ENCODE assay signal across 1 cellular context in the genomic region with DNA sequence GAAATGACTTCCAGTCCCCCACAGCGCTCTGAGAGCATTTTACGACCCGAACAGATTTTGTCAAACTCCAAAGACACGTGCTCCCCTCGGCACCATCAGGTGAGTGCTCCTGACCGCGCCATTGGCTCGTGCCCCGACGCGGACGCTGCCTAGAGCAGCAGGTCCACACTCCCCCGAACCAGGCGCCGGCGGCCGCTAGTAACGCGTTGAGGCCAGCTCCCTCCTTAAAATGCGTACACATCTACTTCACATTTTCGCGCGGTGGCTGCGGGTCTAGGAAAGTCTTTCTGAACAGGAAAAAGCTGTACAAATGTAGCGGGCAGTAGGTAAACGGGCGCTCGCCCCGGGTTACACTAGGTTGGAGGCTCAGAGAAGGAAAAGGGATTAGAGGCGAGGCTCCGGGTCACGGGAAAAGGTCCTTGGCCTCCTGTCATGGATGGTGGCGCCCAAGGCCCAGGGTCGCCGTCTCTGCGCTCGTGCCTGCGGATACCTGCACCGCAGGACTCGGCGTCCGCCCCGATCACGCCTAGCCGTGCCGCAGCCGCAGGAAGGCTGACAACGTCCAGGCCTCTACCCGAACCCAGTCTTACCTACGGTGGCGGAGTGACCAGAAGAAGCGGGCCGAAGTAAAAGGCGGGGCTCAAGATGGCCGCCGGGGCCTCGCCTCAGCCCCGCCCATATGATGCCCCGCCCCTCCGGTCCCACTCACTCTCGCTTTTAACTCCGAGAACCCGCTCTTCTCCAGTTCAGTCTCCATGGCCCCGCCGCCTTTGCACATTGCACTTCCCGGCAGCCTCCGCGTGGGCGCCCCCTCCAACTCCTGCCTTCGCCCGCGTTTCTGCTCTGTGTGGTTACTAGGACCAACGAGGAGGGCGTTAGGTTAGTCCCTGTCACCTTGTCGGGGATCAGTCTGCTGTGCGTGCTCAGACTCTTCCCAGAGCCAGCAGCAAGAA.
A peak's percentile ranks its signal among the peaks of the same experiment; 100 is the strongest.
TF ChIP-seq lines count a peak whose summit lies in the region.

A gene with protein sequence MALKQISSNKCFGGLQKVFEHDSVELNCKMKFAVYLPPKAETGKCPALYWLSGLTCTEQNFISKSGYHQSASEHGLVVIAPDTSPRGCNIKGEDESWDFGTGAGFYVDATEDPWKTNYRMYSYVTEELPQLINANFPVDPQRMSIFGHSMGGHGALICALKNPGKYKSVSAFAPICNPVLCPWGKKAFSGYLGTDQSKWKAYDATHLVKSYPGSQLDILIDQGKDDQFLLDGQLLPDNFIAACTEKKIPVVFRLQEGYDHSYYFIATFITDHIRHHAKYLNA (minus strand): TSS at position 647 of the 953 bp plus-strand sequence. CDS start 5,748 bp downstream, outside the sequence.

TF ChIP-seq in A549, 52 proteins besides CTCF, POLR2A, EP300 and RAD21 (continued from another document):
- TF ChIP-seq, protein P1, sequence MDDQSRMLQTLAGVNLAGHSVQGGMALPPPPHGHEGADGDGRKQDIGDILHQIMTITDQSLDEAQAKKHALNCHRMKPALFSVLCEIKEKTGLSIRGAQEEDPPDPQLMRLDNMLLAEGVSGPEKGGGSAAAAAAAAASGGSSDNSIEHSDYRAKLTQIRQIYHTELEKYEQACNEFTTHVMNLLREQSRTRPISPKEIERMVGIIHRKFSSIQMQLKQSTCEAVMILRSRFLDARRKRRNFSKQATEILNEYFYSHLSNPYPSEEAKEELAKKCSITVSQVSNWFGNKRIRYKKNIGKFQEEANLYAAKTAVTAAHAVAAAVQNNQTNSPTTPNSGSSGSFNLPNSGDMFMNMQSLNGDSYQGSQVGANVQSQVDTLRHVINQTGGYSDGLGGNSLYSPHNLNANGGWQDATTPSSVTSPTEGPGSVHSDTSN (IDR thresholded peaks at IDR 0.05) = no peak
- TF ChIP-seq HOXA7 (CRISPR knock-in tag; IDR thresholded peaks at IDR 0.05) (no peak), POLR2AphosphoS2 (conservative IDR thresholded peaks at IDR 0.05; ENCODE audit: low read length) (no peak), KDM5A (IDR thresholded peaks at IDR 0.05) (no peak), RARB (CRISPR knock-in tag; IDR thresholded peaks at IDR 0.05) (no peak), MYC (IDR thresholded peaks at IDR 0.05; ENCODE audit: borderline replicate concordance, low read length) (peak; percentile 65; the same call in 1 of the 2 replicates), NFE2L2 (conservative IDR thresholded peaks at IDR 0.05; ENCODE audit: low read length) (no peak), ZC3H11A (IDR thresholded peaks at IDR 0.05) (no peak), NPAS2 (CRISPR knock-in tag; IDR thresholded peaks at IDR 0.05; ENCODE audit: borderline replicate concordance) (0 out of 2 replicates have a peak, but pooled peaks have one; percentile 22), CBX2 (IDR thresholded peaks at IDR 0.05; ENCODE audit: borderline replicate concordance, low read depth) (no peak), RCOR1 (IDR thresholded peaks at IDR 0.05; ENCODE audit: low read depth, low read length) (no peak), ZNF302 (CRISPR knock-in tag; IDR thresholded peaks at IDR 0.05) (peak; percentile 46; the same call in 1 of the 2 replicates), RNF2 (IDR thresholded peaks at IDR 0.05; ENCODE audit: borderline replicate concordance, low read depth) (no peak), EHMT2 (IDR thresholded peaks at IDR 0.05; ENCODE audit: low read depth) (no peak), GATA3 (IDR thresholded peaks at IDR 0.05; ENCODE audit: borderline replicate concordance) (no peak)
- TF ChIP-seq, protein P2, sequence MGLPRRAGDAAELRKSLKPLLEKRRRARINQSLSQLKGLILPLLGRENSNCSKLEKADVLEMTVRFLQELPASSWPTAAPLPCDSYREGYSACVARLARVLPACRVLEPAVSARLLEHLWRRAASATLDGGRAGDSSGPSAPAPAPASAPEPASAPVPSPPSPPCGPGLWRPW (IDR thresholded peaks at IDR 0.05) = no peak
- TF ChIP-seq, protein P3, sequence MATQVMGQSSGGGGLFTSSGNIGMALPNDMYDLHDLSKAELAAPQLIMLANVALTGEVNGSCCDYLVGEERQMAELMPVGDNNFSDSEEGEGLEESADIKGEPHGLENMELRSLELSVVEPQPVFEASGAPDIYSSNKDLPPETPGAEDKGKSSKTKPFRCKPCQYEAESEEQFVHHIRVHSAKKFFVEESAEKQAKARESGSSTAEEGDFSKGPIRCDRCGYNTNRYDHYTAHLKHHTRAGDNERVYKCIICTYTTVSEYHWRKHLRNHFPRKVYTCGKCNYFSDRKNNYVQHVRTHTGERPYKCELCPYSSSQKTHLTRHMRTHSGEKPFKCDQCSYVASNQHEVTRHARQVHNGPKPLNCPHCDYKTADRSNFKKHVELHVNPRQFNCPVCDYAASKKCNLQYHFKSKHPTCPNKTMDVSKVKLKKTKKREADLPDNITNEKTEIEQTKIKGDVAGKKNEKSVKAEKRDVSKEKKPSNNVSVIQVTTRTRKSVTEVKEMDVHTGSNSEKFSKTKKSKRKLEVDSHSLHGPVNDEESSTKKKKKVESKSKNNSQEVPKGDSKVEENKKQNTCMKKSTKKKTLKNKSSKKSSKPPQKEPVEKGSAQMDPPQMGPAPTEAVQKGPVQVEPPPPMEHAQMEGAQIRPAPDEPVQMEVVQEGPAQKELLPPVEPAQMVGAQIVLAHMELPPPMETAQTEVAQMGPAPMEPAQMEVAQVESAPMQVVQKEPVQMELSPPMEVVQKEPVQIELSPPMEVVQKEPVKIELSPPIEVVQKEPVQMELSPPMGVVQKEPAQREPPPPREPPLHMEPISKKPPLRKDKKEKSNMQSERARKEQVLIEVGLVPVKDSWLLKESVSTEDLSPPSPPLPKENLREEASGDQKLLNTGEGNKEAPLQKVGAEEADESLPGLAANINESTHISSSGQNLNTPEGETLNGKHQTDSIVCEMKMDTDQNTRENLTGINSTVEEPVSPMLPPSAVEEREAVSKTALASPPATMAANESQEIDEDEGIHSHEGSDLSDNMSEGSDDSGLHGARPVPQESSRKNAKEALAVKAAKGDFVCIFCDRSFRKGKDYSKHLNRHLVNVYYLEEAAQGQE (IDR thresholded peaks at IDR 0.05) = peak; percentile 49
- TF ChIP-seq, protein P4, sequence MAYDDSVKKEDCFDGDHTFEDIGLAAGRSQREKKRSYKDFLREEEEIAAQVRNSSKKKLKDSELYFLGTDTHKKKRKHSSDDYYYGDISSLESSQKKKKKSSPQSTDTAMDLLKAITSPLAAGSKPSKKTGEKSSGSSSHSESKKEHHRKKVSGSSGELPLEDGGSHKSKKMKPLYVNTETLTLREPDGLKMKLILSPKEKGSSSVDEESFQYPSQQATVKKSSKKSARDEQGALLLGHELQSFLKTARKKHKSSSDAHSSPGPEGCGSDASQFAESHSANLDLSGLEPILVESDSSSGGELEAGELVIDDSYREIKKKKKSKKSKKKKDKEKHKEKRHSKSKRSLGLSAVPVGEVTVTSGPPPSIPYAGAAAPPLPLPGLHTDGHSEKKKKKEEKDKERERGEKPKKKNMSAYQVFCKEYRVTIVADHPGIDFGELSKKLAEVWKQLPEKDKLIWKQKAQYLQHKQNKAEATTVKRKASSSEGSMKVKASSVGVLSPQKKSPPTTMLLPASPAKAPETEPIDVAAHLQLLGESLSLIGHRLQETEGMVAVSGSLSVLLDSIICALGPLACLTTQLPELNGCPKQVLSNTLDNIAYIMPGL (CRISPR knock-in tag; IDR thresholded peaks at IDR 0.05; ENCODE audit: borderline replicate concordance) = no peak
- TF ChIP-seq, protein P5, sequence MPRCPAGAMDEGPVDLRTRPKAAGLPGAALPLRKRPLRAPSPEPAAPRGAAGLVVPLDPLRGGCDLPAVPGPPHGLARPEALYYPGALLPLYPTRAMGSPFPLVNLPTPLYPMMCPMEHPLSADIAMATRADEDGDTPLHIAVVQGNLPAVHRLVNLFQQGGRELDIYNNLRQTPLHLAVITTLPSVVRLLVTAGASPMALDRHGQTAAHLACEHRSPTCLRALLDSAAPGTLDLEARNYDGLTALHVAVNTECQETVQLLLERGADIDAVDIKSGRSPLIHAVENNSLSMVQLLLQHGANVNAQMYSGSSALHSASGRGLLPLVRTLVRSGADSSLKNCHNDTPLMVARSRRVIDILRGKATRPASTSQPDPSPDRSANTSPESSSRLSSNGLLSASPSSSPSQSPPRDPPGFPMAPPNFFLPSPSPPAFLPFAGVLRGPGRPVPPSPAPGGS (IDR thresholded peaks at IDR 0.05) = no peak
